ENCODE assay signal across 1 cellular context in the genomic region with DNA sequence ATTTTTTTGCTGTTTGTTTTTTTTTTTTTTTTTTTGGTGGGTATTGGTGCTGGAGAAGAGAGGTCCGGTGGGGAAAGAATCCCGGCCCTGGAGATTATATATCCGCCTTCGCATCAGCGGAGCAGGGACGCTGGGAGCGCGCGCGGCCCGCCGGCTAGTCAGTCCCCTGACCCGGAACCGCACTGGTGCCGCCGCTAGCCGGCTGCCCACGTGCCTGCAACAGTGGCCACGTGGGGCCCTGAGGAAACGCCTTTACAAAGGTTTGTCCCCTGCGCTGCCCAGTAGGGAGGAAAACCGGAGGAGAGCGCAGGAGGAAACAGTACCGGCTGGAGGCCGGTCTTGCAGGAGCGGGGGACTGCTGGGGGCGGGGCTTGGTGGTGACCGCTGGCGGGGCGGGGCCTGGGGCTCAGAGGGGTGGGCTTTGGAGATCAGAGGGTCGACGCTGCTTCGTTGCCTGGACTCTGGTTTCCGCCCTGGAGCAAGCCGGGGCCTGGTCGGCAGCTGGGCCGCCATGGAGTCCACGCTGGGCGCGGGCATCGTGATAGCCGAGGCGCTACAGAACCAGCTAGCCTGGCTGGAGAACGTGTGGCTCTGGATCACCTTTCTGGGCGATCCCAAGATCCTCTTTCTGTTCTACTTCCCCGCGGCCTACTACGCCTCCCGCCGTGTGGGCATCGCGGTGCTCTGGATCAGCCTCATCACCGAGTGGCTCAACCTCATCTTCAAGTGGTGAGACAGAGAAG.
TF ChIP-seq lines count a peak whose summit lies in the region.

A gene with protein sequence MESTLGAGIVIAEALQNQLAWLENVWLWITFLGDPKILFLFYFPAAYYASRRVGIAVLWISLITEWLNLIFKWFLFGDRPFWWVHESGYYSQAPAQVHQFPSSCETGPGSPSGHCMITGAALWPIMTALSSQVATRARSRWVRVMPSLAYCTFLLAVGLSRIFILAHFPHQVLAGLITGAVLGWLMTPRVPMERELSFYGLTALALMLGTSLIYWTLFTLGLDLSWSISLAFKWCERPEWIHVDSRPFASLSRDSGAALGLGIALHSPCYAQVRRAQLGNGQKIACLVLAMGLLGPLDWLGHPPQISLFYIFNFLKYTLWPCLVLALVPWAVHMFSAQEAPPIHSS (plus strand): TSS at position 281 of the 743 bp plus-strand sequence. CDS start 231 bp downstream, at position 512.

TF ChIP-seq in HepG2, 621 proteins besides CTCF, POLR2A, EP300 and RAD21 (continued from another document and continues in another):
- TF ChIP-seq, protein P1, sequence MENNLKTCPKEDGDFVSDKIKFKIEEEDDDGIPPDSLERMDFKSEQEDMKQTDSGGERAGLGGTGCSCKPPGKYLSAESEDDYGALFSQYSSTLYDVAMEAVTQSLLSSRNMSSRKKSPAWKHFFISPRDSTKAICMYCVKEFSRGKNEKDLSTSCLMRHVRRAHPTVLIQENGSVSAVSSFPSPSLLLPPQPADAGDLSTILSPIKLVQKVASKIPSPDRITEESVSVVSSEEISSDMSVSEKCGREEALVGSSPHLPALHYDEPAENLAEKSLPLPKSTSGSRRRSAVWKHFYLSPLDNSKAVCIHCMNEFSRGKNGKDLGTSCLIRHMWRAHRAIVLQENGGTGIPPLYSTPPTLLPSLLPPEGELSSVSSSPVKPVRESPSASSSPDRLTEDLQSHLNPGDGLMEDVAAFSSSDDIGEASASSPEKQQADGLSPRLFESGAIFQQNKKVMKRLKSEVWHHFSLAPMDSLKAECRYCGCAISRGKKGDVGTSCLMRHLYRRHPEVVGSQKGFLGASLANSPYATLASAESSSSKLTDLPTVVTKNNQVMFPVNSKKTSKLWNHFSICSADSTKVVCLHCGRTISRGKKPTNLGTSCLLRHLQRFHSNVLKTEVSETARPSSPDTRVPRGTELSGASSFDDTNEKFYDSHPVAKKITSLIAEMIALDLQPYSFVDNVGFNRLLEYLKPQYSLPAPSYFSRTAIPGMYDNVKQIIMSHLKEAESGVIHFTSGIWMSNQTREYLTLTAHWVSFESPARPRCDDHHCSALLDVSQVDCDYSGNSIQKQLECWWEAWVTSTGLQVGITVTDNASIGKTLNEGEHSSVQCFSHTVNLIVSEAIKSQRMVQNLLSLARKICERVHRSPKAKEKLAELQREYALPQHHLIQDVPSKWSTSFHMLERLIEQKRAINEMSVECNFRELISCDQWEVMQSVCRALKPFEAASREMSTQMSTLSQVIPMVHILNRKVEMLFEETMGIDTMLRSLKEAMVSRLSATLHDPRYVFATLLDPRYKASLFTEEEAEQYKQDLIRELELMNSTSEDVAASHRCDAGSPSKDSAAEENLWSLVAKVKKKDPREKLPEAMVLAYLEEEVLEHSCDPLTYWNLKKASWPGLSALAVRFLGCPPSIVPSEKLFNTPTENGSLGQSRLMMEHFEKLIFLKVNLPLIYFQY (CRISPR knock-in tag; IDR thresholded peaks at IDR 0.05; ENCODE audit: borderline replicate concordance) = peak; percentile 99
- peak; percentile 71 for TF ChIP-seq ZNF782 (CRISPR knock-in tag; IDR thresholded peaks at IDR 0.05; ENCODE audit: borderline replicate concordance)
- no peak for TF ChIP-seq ARNT (IDR thresholded peaks at IDR 0.05)
- no peak for TF ChIP-seq ZNF850 (CRISPR knock-in tag; conservative IDR thresholded peaks at IDR 0.05)
- peak; percentile 60; the same call in 1 of the 2 replicates for TF ChIP-seq SIX1 (CRISPR knock-in tag; IDR thresholded peaks at IDR 0.05; ENCODE audit: borderline replicate concordance)
- TF ChIP-seq, protein P2, sequence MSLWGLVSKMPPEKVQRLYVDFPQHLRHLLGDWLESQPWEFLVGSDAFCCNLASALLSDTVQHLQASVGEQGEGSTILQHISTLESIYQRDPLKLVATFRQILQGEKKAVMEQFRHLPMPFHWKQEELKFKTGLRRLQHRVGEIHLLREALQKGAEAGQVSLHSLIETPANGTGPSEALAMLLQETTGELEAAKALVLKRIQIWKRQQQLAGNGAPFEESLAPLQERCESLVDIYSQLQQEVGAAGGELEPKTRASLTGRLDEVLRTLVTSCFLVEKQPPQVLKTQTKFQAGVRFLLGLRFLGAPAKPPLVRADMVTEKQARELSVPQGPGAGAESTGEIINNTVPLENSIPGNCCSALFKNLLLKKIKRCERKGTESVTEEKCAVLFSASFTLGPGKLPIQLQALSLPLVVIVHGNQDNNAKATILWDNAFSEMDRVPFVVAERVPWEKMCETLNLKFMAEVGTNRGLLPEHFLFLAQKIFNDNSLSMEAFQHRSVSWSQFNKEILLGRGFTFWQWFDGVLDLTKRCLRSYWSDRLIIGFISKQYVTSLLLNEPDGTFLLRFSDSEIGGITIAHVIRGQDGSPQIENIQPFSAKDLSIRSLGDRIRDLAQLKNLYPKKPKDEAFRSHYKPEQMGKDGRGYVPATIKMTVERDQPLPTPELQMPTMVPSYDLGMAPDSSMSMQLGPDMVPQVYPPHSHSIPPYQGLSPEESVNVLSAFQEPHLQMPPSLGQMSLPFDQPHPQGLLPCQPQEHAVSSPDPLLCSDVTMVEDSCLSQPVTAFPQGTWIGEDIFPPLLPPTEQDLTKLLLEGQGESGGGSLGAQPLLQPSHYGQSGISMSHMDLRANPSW (CRISPR knock-in tag; IDR thresholded peaks at IDR 0.05; ENCODE audit: borderline replicate concordance) = peak; percentile 81; the same call in 1 of the 2 replicates
- TF ChIP-seq, protein P3, sequence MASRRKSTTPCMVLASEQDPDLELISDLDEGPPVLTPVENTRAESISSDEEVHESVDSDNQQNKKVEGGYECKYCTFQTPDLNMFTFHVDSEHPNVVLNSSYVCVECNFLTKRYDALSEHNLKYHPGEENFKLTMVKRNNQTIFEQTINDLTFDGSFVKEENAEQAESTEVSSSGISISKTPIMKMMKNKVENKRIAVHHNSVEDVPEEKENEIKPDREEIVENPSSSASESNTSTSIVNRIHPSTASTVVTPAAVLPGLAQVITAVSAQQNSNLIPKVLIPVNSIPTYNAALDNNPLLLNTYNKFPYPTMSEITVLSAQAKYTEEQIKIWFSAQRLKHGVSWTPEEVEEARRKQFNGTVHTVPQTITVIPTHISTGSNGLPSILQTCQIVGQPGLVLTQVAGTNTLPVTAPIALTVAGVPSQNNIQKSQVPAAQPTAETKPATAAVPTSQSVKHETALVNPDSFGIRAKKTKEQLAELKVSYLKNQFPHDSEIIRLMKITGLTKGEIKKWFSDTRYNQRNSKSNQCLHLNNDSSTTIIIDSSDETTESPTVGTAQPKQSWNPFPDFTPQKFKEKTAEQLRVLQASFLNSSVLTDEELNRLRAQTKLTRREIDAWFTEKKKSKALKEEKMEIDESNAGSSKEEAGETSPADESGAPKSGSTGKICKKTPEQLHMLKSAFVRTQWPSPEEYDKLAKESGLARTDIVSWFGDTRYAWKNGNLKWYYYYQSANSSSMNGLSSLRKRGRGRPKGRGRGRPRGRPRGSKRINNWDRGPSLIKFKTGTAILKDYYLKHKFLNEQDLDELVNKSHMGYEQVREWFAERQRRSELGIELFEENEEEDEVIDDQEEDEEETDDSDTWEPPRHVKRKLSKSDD (CRISPR knock-in tag; IDR thresholded peaks at IDR 0.05; ENCODE audit: low read depth) = peak; percentile 93
- no peak for TF ChIP-seq ZFP62 (CRISPR knock-in tag; IDR thresholded peaks at IDR 0.05)
- peak; percentile 74 for TF ChIP-seq PITX1 (CRISPR knock-in tag; IDR thresholded peaks at IDR 0.05)
- TF ChIP-seq, protein P4, sequence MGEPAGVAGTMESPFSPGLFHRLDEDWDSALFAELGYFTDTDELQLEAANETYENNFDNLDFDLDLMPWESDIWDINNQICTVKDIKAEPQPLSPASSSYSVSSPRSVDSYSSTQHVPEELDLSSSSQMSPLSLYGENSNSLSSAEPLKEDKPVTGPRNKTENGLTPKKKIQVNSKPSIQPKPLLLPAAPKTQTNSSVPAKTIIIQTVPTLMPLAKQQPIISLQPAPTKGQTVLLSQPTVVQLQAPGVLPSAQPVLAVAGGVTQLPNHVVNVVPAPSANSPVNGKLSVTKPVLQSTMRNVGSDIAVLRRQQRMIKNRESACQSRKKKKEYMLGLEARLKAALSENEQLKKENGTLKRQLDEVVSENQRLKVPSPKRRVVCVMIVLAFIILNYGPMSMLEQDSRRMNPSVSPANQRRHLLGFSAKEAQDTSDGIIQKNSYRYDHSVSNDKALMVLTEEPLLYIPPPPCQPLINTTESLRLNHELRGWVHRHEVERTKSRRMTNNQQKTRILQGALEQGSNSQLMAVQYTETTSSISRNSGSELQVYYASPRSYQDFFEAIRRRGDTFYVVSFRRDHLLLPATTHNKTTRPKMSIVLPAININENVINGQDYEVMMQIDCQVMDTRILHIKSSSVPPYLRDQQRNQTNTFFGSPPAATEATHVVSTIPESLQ (CRISPR knock-in tag; conservative IDR thresholded peaks at IDR 0.05) = peak; percentile 95; the same call in 1 of the 2 replicates
- TF ChIP-seq SUZ12 (IDR thresholded peaks at IDR 0.05; ENCODE audit: low read depth, low read length) = no peak
- TF ChIP-seq NFKB2 (CRISPR knock-in tag; IDR thresholded peaks at IDR 0.05; ENCODE audit: borderline replicate concordance) = peak; percentile 99
- TF ChIP-seq MTA3 (CRISPR knock-in tag; IDR thresholded peaks at IDR 0.05) = no peak
- no peak for TF ChIP-seq PTBP1 (IDR thresholded peaks at IDR 0.05; ENCODE audit: low read depth, low read length, poor library complexity, severe bottlenecking)
- peak; percentile 74; the same call in 1 of the 2 replicates for TF ChIP-seq NCOA1 (CRISPR knock-in tag; IDR thresholded peaks at IDR 0.05)
- TF ChIP-seq NCOA2 (CRISPR knock-in tag; IDR thresholded peaks at IDR 0.05) = peak; percentile 80
- TF ChIP-seq, protein P5, sequence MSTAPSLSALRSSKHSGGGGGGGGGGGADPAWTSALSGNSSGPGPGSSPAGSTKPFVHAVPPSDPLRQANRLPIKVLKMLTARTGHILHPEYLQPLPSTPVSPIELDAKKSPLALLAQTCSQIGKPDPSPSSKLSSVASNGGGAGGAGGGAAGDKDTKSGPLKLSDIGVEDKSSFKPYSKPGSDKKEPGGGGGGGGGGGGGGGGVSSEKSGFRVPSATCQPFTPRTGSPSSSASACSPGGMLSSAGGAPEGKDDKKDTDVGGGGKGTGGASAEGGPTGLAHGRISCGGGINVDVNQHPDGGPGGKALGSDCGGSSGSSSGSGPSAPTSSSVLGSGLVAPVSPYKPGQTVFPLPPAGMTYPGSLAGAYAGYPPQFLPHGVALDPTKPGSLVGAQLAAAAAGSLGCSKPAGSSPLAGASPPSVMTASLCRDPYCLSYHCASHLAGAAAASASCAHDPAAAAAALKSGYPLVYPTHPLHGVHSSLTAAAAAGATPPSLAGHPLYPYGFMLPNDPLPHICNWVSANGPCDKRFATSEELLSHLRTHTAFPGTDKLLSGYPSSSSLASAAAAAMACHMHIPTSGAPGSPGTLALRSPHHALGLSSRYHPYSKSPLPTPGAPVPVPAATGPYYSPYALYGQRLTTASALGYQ (CRISPR knock-in tag; IDR thresholded peaks at IDR 0.05) = peak; percentile 89
- peak; percentile 13; the same call in 1 of the 2 replicates for TF ChIP-seq SATB2 (CRISPR knock-in tag; IDR thresholded peaks at IDR 0.05)
- 0 out of 2 replicates have a peak, but pooled peaks have one; percentile 41 for TF ChIP-seq ARHGAP35 (CRISPR knock-in tag; IDR thresholded peaks at IDR 0.05; ENCODE audit: borderline replicate concordance)
- TF ChIP-seq, protein P6, sequence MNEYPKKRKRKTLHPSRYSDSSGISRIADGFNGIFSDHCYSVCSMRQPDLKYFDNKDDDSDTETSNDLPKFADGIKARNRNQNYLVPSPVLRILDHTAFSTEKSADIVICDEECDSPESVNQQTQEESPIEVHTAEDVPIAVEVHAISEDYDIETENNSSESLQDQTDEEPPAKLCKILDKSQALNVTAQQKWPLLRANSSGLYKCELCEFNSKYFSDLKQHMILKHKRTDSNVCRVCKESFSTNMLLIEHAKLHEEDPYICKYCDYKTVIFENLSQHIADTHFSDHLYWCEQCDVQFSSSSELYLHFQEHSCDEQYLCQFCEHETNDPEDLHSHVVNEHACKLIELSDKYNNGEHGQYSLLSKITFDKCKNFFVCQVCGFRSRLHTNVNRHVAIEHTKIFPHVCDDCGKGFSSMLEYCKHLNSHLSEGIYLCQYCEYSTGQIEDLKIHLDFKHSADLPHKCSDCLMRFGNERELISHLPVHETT (CRISPR knock-in tag; conservative IDR thresholded peaks at IDR 0.05) = peak; percentile 100
- no peak for TF ChIP-seq MAFG (CRISPR knock-in tag; IDR thresholded peaks at IDR 0.05)
- TF ChIP-seq ZNF773 (CRISPR knock-in tag; IDR thresholded peaks at IDR 0.05; ENCODE audit: borderline replicate concordance) = peak; percentile 27; the same call in 1 of the 2 replicates
- TF ChIP-seq CHD2 (IDR thresholded peaks at IDR 0.05; ENCODE audit: low read depth, low read length) = no peak
- peak; percentile 84; the same call in 1 of the 2 replicates for TF ChIP-seq ZNF138 (CRISPR knock-in tag; IDR thresholded peaks at IDR 0.05; ENCODE audit: low read depth)
- no peak for TF ChIP-seq ZNF432 (CRISPR knock-in tag; IDR thresholded peaks at IDR 0.05; ENCODE audit: borderline replicate concordance)
- TF ChIP-seq ZFAT (CRISPR knock-in tag; conservative IDR thresholded peaks at IDR 0.05) = no peak
- TF ChIP-seq RORA (CRISPR knock-in tag; IDR thresholded peaks at IDR 0.05) = no peak
- no peak for TF ChIP-seq TBP (CRISPR knock-in tag; IDR thresholded peaks at IDR 0.05)
- no peak for TF ChIP-seq SRSF4 (IDR thresholded peaks at IDR 0.05; ENCODE audit: low read depth, low read length, poor library complexity, severe bottlenecking)
- TF ChIP-seq, protein P7, sequence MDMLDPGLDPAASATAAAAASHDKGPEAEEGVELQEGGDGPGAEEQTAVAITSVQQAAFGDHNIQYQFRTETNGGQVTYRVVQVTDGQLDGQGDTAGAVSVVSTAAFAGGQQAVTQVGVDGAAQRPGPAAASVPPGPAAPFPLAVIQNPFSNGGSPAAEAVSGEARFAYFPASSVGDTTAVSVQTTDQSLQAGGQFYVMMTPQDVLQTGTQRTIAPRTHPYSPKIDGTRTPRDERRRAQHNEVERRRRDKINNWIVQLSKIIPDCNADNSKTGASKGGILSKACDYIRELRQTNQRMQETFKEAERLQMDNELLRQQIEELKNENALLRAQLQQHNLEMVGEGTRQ (IDR thresholded peaks at IDR 0.05; ENCODE audit: low read depth, low read length) = peak; percentile 99
- TF ChIP-seq, protein P7 (CRISPR knock-in tag; IDR thresholded peaks at IDR 0.05; ENCODE audit: borderline replicate concordance) = peak; percentile 97; the same call in 1 of the 2 replicates
- TF ChIP-seq ZKSCAN8 (CRISPR knock-in tag; IDR thresholded peaks at IDR 0.05; ENCODE audit: borderline replicate concordance) = peak; percentile 94
- peak; percentile 99 for TF ChIP-seq ARNT2 (CRISPR knock-in tag; IDR thresholded peaks at IDR 0.05; ENCODE audit: low read depth)
- peak; percentile 96 for TF ChIP-seq GABPB1 (CRISPR knock-in tag; IDR thresholded peaks at IDR 0.05)
- TF ChIP-seq ZNF546 (CRISPR knock-in tag; conservative IDR thresholded peaks at IDR 0.05) = peak; percentile 93; the same call in 1 of the 2 replicates
- TF ChIP-seq, protein P8, sequence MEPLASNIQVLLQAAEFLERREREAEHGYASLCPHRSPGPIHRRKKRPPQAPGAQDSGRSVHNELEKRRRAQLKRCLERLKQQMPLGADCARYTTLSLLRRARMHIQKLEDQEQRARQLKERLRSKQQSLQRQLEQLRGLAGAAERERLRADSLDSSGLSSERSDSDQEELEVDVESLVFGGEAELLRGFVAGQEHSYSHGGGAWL (CRISPR knock-in tag; IDR thresholded peaks at IDR 0.05) = peak; percentile 100
- TF ChIP-seq WIZ (CRISPR knock-in tag; IDR thresholded peaks at IDR 0.05) = peak; percentile 84
- TF ChIP-seq JUN (CRISPR knock-in tag; IDR thresholded peaks at IDR 0.05) = no peak
